22 cellular contexts compared by ENCODE assay signal in genomic region chr2:866009-866680, GRCh38.
DNase-seq lines count a peak whose midpoint lies in the region; ATAC-seq and TF ChIP-seq lines count a peak whose summit lies in the region.
"Had no signal": no experiment of that assay in that cellular context is flagged by ENCODE, and none has a peak within 500 bp of the region (broad histone marks: within the 10 kb centered on the region; RNA-seq: fewer than 3 reads in every experiment).

No MANE protein-coding gene starts in this region.

- H3K9me3 ChIP-seq in left lung: no peaks in the 10 kb centered on the region
- H3K9me3 ChIP-seq: adrenal gland, lower lobe of right lung, SJSA1, tibial artery had no signal

- H3K9me3 Mint-ChIP-seq in activated CD4-positive, alpha-beta memory T cell treated with anti-CD3 and anti-CD28 coated beads for 36 hours: no peaks in the 10 kb centered on the region
- H3K9me3 Mint-ChIP-seq: stimulated activated naive CD8-positive, alpha-beta T cell treated with anti-CD3 and anti-CD28 coated beads, Interleukin-15, amount 100 ng/mL, for 72 hours had no signal

- H3K4me1 ChIP-seq in left lung: no peaks in the 10 kb centered on the region
- H3K4me1 ChIP-seq: adrenal gland, lower lobe of right lung, tibial artery had no signal

- H3K36me3 Mint-ChIP-seq in activated CD4-positive, alpha-beta memory T cell treated with anti-CD3 and anti-CD28 coated beads for 36 hours: no peaks in the 10 kb centered on the region

- POLR2A ChIA-PET in activated CD4-positive, alpha-beta memory T cell treated with anti-CD3 and anti-CD28 coated beads for 36 hours (lab: Charles Lee): no interaction called here

- H3K36me3 ChIP-seq in left lung: no peaks in the 10 kb centered on the region
- H3K36me3 ChIP-seq: adrenal gland, lower lobe of right lung, SJSA1, tibial artery had no signal

- H3K4me1 Mint-ChIP-seq in activated CD4-positive, alpha-beta memory T cell treated with anti-CD3 and anti-CD28 coated beads for 36 hours (ENCODE audit: low read depth): peaks cover 3% of the 10 kb centered on the region
- H3K4me1 Mint-ChIP-seq: B cell; stimulated activated naive CD8-positive, alpha-beta T cell treated with anti-CD3 and anti-CD28 coated beads, Interleukin-15, amount 100 ng/mL, for 72 hours had no signal

- CTCF ChIA-PET in activated CD4-positive, alpha-beta memory T cell treated with anti-CD3 and anti-CD28 coated beads for 36 hours (lab: Charles Lee): no interaction called here

- peaks cover 0 to 36% of the 10 kb centered on the region in 2 donors for H3K27me3 ChIP-seq in left lung
- H3K27me3 ChIP-seq: adrenal gland, SJSA1 had no signal

- TF ChIP-seq CTCF in left lung (IDR thresholded peaks at IDR 0.05): no peak

- peak; percentile 42 for DNase-seq in activated effector memory CD4-positive, alpha-beta T cell treated with anti-CD3 and anti-CD28 coated beads, Interleukin-2, amount 50 U/mL, for 16 hours
- no peak for DNase-seq in activated effector memory CD4-positive, alpha-beta T cell treated with Interleukin-2 at 50 U/mL for 16 hours
- peak; percentile 59 for DNase-seq in NCI-H510A (lab: John Stamatoyannopoulos, UW)
- peak; percentile 71 for DNase-seq in iPS-NIHi11 (ENCODE audit: low spot score)
- DNase-seq in sciatic nerve (ENCODE audit: low spot score): no peak
- no peak for DNase-seq in RPMI8226
- DNase-seq in activated CD4-positive, alpha-beta memory T cell treated with anti-CD3 and anti-CD28 coated beads for 36 hours: no peak
- DNase-seq in left lung: no peak
- DNase-seq: activated CD8-positive, alpha-beta memory T cell treated with anti-CD3 and anti-CD28 coated beads, Interleukin-2, amount 50 U/mL, for 48 hours; adrenal gland; Calu3; lower lobe of right lung; NCI-H1105 treated with DMSO at 0.1 percent for 48 hours; NCI-H2081 treated with DMSO at 0.1 percent for 48 hours; NCI-H446; stimulated activated CD4-positive, alpha-beta T cell treated with anti-CD3 and anti-CD28 coated beads, Interleukin-12 subunit alpha, Interleukin-12 subunit beta, amount 100 ng/mL, for 4 hours; stimulated activated naive CD8-positive, alpha-beta T cell treated with anti-CD3 and anti-CD28 coated beads, Interleukin-15, amount 100 ng/mL, for 72 hours; T-helper 2 cell had no signal

- H3K27ac Mint-ChIP-seq in activated CD4-positive, alpha-beta memory T cell treated with anti-CD3 and anti-CD28 coated beads for 36 hours: no peak overlapping the region
- H3K27ac Mint-ChIP-seq: B cell; stimulated activated naive CD8-positive, alpha-beta T cell treated with anti-CD3 and anti-CD28 coated beads, Interleukin-15, amount 100 ng/mL, for 72 hours had no signal

- no peak overlapping the region for H3K27ac ChIP-seq in left lung
- H3K27ac ChIP-seq: adrenal gland, lower lobe of right lung, SJSA1, tibial artery, VCaP had no signal

- H3K4me3 Mint-ChIP-seq in activated CD4-positive, alpha-beta memory T cell treated with anti-CD3 and anti-CD28 coated beads for 36 hours: no peak overlapping the region
- H3K4me3 Mint-ChIP-seq: B cell; stimulated activated naive CD8-positive, alpha-beta T cell treated with anti-CD3 and anti-CD28 coated beads, Interleukin-15, amount 100 ng/mL, for 72 hours had no signal

- intact Hi-C loops in sciatic nerve (cut with DNase I): no loop called here
- intact Hi-C loops in activated CD4-positive, alpha-beta memory T cell treated with anti-CD3 and anti-CD28 coated beads for 36 hours (cut with micrococcal nuclease): no loop called here
- intact Hi-C loops in left lung (cut with DNase I): no loop called here

- H3K27me3 Mint-ChIP-seq in activated CD4-positive, alpha-beta memory T cell treated with anti-CD3 and anti-CD28 coated beads for 36 hours: peaks cover 10% of the 10 kb centered on the region

- H3K4me3 ChIP-seq in left lung: no peak overlapping the region
- H3K4me3 ChIP-seq: adrenal gland, lower lobe of right lung, SJSA1, tibial artery had no signal

- peak; percentile 43 for ATAC-seq in sciatic nerve
- ATAC-seq in left lung: no peak
- ATAC-seq: lower lobe of right lung; stimulated activated naive CD8-positive, alpha-beta T cell treated with anti-CD3 and anti-CD28 coated beads, Interleukin-15, amount 100 ng/mL, for 72 hours had no signal

Comparison
In these comparisons a context has a peak if more than half of its experiments do, and no peak if none do; other contexts are left out.
1. DNase-seq: peak in activated effector memory CD4-positive, alpha-beta T cell treated with anti-CD3 and anti-CD28 coated beads, Interleukin-2, amount 50 U/mL, for 16 hours (single experiment), NCI-H510A (single experiment) and iPS-NIHi11 (single experiment); none in activated effector memory CD4-positive, alpha-beta T cell treated with Interleukin-2 at 50 U/mL for 16 hours (single experiment), sciatic nerve (single experiment), RPMI8226 (single experiment), activated CD4-positive, alpha-beta memory T cell treated with anti-CD3 and anti-CD28 coated beads for 36 hours (single experiment) and left lung (0 of 2).